In genomic region chr21:37669249-37669648, GRCh38 we compare ENCODE assay signal across 1 cellular context.
A peak's percentile ranks its signal among the peaks of the same experiment; 100 is the strongest.
TF ChIP-seq lines count a peak whose summit lies in the region.

No MANE protein-coding gene starts in this region.

TF ChIP-seq in K562, 482 proteins besides CTCF, POLR2A, EP300 and RAD21:
- peak; percentile 73 for TF ChIP-seq MAFG (tag; conservative IDR thresholded peaks at IDR 0.05)
- TF ChIP-seq C11orf30 (IDR thresholded peaks at IDR 0.05; ENCODE audit: low read depth) = peak; percentile 72; the same call in 1 of the 2 replicates
- TF ChIP-seq ZNF354B (CRISPR knock-in tag; IDR thresholded peaks at IDR 0.05) = no peak
- TF ChIP-seq ZNF395 (CRISPR knock-in tag; IDR thresholded peaks at IDR 0.05) = no peak
- no peak for TF ChIP-seq U2AF1 (optimal IDR thresholded peaks at IDR 0.05; ENCODE audit: low read depth, low read length)
- TF ChIP-seq CBX3 (IDR thresholded peaks at IDR 0.05; ENCODE audit: borderline replicate concordance in 1 of 2, low read length in 2 of 2) = no peak
- TF ChIP-seq HMGXB4 (CRISPR knock-in tag; IDR thresholded peaks at IDR 0.05) = no peak
- no peak for TF ChIP-seq SMARCA5 (IDR thresholded peaks at IDR 0.05)
- TF ChIP-seq ELF1 (tag; IDR thresholded peaks at IDR 0.05) = no peak
- no peak for TF ChIP-seq TBP (optimal IDR thresholded peaks at IDR 0.05; ENCODE audit: low read depth, low read length)
- peak; percentile 48 for TF ChIP-seq MAFK (IDR thresholded peaks at IDR 0.05; ENCODE audit: low read length)
- TF ChIP-seq MAFF (IDR thresholded peaks at IDR 0.05; ENCODE audit: low read length) = peak; percentile 71
- no peak for TF ChIP-seq BCOR (IDR thresholded peaks at IDR 0.05)
- TF ChIP-seq CREB5 (CRISPR knock-in tag; IDR thresholded peaks at IDR 0.05) = no peak
- no peak for TF ChIP-seq TCFL5 (CRISPR knock-in tag; conservative IDR thresholded peaks at IDR 0.05)
- TF ChIP-seq NR2C1 (IDR thresholded peaks at IDR 0.05) = no peak
- TF ChIP-seq NR2C1 (tag; IDR thresholded peaks at IDR 0.05) = no peak
- TF ChIP-seq ZNF316 (IDR thresholded peaks at IDR 0.05) = peak; percentile 84
- no peak for TF ChIP-seq SIRT6 (IDR thresholded peaks at IDR 0.05; ENCODE audit: low read depth, low read length)
